ENCODE assay signal across 25 cellular contexts in genomic region chr18:64710105-64710861, GRCh38.
"Had no signal": no experiment of that assay in that cellular context is flagged by ENCODE, and none has a peak within 500 bp of the region (broad histone marks: within the 10 kb centered on the region; RNA-seq: fewer than 3 reads in every experiment).

No MANE protein-coding gene starts in this region.

- H3K27me3 Mint-ChIP-seq: activated B cell treated with CpG ODN at 0.5 μM for 24 hours; activated CD4-positive, alpha-beta memory T cell treated with anti-CD3 and anti-CD28 coated beads, Interleukin-2, amount 10 ng/mL, durations not matched to agents 7 days and 5 days; activated naive CD8-positive, alpha-beta T cell treated with anti-CD3 and anti-CD28 coated beads for 36 hours; activated T-helper 17 cell treated with anti-CD3 and anti-CD28 coated beads, Interleukin-2, amount 50 U/mL, for 72 hours; natural killer cell treated with Interleukin-12 subunit alpha and Interleukin-12 subunit beta and Interleukin-15 and Interleukin-18, amount 100 ng/mL, for 72 hours had no signal

- DNase-seq: activated B cell treated with CpG ODN at 0.5 μM for 24 hours; activated CD4-positive, alpha-beta memory T cell treated with anti-CD3 and anti-CD28 coated beads, Interleukin-2, amount 10 ng/mL, durations not matched to agents 7 days and 5 days; activated CD4-positive, alpha-beta T cell treated with anti-CD3 and anti-CD28 coated beads for 48 hours; activated naive CD4-positive, alpha-beta T cell; activated naive CD8-positive, alpha-beta T cell treated with anti-CD3 and anti-CD28 coated beads for 36 hours; activated T-cell treated with anti-CD3 and anti-CD28 coated beads, Interleukin-2, amount 50 U/mL, for 1 hour; amniotic stem cell; body of pancreas; caudate nucleus; dorsolateral prefrontal cortex; foreskin fibroblast; islet precursor cell; retina; stimulated activated CD4-positive, alpha-beta T cell treated with anti-CD3 and anti-CD28 coated beads, Interleukin-2, amount 100 ng/mL, for 24 hours; stimulated activated naive CD8-positive, alpha-beta T cell treated with anti-CD3 and anti-CD28 coated beads, Interleukin-15, Interleukin-2, amounts not matched to agents 100 U/mL and 50 U/mL, for 24 hours; uterus had no signal

- FAIRE-seq: TTC549 had no signal

- H3K4me1 Mint-ChIP-seq: activated CD4-positive, alpha-beta memory T cell treated with anti-CD3 and anti-CD28 coated beads, Interleukin-2, amount 10 ng/mL, durations not matched to agents 7 days and 5 days; activated naive CD8-positive, alpha-beta T cell treated with anti-CD3 and anti-CD28 coated beads for 36 hours; activated T-helper 17 cell treated with anti-CD3 and anti-CD28 coated beads, Interleukin-2, amount 50 U/mL, for 72 hours had no signal

- H3K36me3 Mint-ChIP-seq: activated naive CD8-positive, alpha-beta T cell treated with anti-CD3 and anti-CD28 coated beads for 36 hours; mesothelial cell of epicardium; natural killer cell treated with Interleukin-12 subunit alpha and Interleukin-12 subunit beta and Interleukin-15 and Interleukin-18, amount 100 ng/mL, for 72 hours had no signal

- H3K4me2 ChIP-seq: hepatocyte had no signal

- H3K9me3 Mint-ChIP-seq: activated CD4-positive, alpha-beta memory T cell treated with anti-CD3 and anti-CD28 coated beads, Interleukin-2, amount 10 ng/mL, durations not matched to agents 7 days and 5 days; activated T-helper 17 cell treated with anti-CD3 and anti-CD28 coated beads, Interleukin-2, amount 50 U/mL, for 72 hours; mesothelial cell of epicardium had no signal

- H3K9ac ChIP-seq: parathyroid adenoma had no signal

- H3K9me3 ChIP-seq: body of pancreas, tibial nerve, uterus had no signal

- H3K4me3 Mint-ChIP-seq: activated B cell treated with CpG ODN at 0.5 μM for 24 hours; activated CD4-positive, alpha-beta memory T cell treated with anti-CD3 and anti-CD28 coated beads, Interleukin-2, amount 10 ng/mL, durations not matched to agents 7 days and 5 days; activated naive CD8-positive, alpha-beta T cell treated with anti-CD3 and anti-CD28 coated beads for 36 hours; activated T-helper 17 cell treated with anti-CD3 and anti-CD28 coated beads, Interleukin-2, amount 50 U/mL, for 72 hours; mesothelial cell of epicardium; natural killer cell treated with Interleukin-12 subunit alpha and Interleukin-12 subunit beta and Interleukin-15 and Interleukin-18, amount 100 ng/mL, for 72 hours; T-helper 2 cell treated with Interferon-gamma antibody and Interleukin-4, amounts not matched to agents 5 μg/mL and 100 μg/mL, for 36 hours had no signal

- H3K27ac ChIP-seq: body of pancreas, dorsolateral prefrontal cortex, hepatocyte, parathyroid adenoma, tibial nerve, uterus had no signal

- H3K36me3 ChIP-seq: tibial nerve, uterus had no signal

- ATAC-seq: activated T-helper 17 cell treated with anti-CD3 and anti-CD28 coated beads, Interleukin-2, amount 50 U/mL, for 72 hours; body of pancreas; left lobe of liver; natural killer cell treated with Interleukin-12 subunit alpha and Interleukin-12 subunit beta and Interleukin-15 and Interleukin-18, amount 100 ng/mL, for 72 hours; stimulated activated naive CD8-positive, alpha-beta T cell treated with anti-CD3 and anti-CD28 coated beads, Interleukin-15, Interleukin-2, amounts not matched to agents 100 U/mL and 50 U/mL, for 24 hours had no signal

- H3K27ac Mint-ChIP-seq: activated B cell treated with CpG ODN at 0.5 μM for 24 hours; activated CD4-positive, alpha-beta memory T cell treated with anti-CD3 and anti-CD28 coated beads, Interleukin-2, amount 10 ng/mL, durations not matched to agents 7 days and 5 days; activated naive CD8-positive, alpha-beta T cell treated with anti-CD3 and anti-CD28 coated beads for 36 hours; activated T-helper 17 cell treated with anti-CD3 and anti-CD28 coated beads, Interleukin-2, amount 50 U/mL, for 72 hours; mesothelial cell of epicardium; natural killer cell treated with Interleukin-12 subunit alpha and Interleukin-12 subunit beta and Interleukin-15 and Interleukin-18, amount 100 ng/mL, for 72 hours; T-helper 2 cell treated with Interferon-gamma antibody and Interleukin-4, amounts not matched to agents 5 μg/mL and 100 μg/mL, for 36 hours had no signal

- H3K79me2 ChIP-seq: hepatocyte, parathyroid adenoma had no signal

- H3K27me3 ChIP-seq: body of pancreas, dorsolateral prefrontal cortex, hepatocyte, tibial nerve, uterus had no signal

- H3K4me1 ChIP-seq: body of pancreas, parathyroid adenoma, tibial nerve, uterus had no signal

- H2AFZ ChIP-seq: hepatocyte, parathyroid adenoma had no signal

- H3K4me3 ChIP-seq: body of pancreas, dorsolateral prefrontal cortex, hepatocyte, tibial nerve, uterus had no signal
